8 cellular contexts compared by ENCODE assay signal in the genomic region with DNA sequence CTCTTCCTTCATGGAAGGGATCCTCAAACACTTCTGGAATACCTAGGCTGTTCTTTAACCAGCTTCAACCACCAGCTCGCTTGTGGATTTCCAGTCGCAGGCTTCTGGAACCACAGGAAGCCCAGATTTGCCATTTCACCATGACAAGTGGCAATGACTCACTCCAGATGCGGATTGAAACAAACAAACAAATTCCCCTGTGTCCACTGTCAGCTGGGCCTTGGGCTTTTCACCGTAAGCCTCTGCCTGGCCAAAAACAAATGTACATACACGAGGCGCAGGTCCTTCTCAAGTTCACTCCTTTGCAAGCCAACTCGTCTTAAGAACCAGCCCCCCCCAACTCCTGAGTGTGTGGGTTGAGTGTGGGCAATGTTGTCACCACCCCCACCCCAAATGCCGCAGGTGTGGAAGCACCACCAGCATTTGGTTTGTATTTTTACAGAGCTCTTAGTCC. TPM values are rescaled to one million over a fixed set of nuclear protein-coding genes. Genes with fewer than 3 reads are reported as not detected.
A peak's percentile ranks its signal among the peaks of the same experiment; 100 is the strongest.
DNase-seq lines count a peak whose midpoint lies in the region; ATAC-seq and TF ChIP-seq lines count a peak whose summit lies in the region.
"Had no signal": no experiment of that assay in that cellular context is flagged by ENCODE, and none has a peak within 500 bp of the region (broad histone marks: within the 10 kb centered on the region; RNA-seq: fewer than 3 reads in every experiment).

No MANE protein-coding gene starts in this region.

- no peaks in the 10 kb centered on the region for H3K9me3 ChIP-seq in stomach

- H3K36me3 Mint-ChIP-seq in activated naive CD4-positive, alpha-beta T cell treated with anti-CD3 and anti-CD28 coated beads, Interleukin-2, amount 50 U/mL, for 72 hours = peaks cover 0 to 56% of the 10 kb centered on the region in 2 donors
- peaks cover 3 to 18% (median 9%) of the 10 kb centered on the region in 3 donors for H3K36me3 Mint-ChIP-seq in immature natural killer cell

- H3K4me1 Mint-ChIP-seq in immature natural killer cell = peaks cover 40 to 45% of the 10 kb centered on the region in 2 donors

- H3K27me3 ChIP-seq in stomach = no peaks in the 10 kb centered on the region

- WGBS in stomach, 5 donors = 62 to 84% (median 81%) methylated on average over 8 of the region's 8 CpGs

- H3K9me3 Mint-ChIP-seq in activated naive CD4-positive, alpha-beta T cell treated with anti-CD3 and anti-CD28 coated beads, Interleukin-2, amount 50 U/mL, for 72 hours = no peaks in the 10 kb centered on the region
- no peaks in the 10 kb centered on the region for H3K9me3 Mint-ChIP-seq in immature natural killer cell

- peak overlapping the region; percentile 95 to 99 (median 96) for H3K4me3 Mint-ChIP-seq in immature natural killer cell

- H3K27me3 Mint-ChIP-seq in immature natural killer cell (ENCODE audit: low read depth in 3 of 3) = peaks cover 5 to 35% (median 20%) of the 10 kb centered on the region in 3 donors

- no peak for TF ChIP-seq CTCF in stomach (IDR thresholded peaks at IDR 0.05)

- intact Hi-C loops in stomach (cut with DNase I; ENCODE audit: low total_unique reads) = loop anchor here (5.0 to 10.0 kb wide), 2 partner anchors 1208 to 1226 kb away; no protein-coding TSS in a partner anchor

- ATAC-seq in activated naive CD4-positive, alpha-beta T cell treated with anti-CD3 and anti-CD28 coated beads, Interleukin-2, amount 50 U/mL, for 72 hours = no peak

- peak overlapping the region in 4 of 5 donors; percentile 93 to 100 (median 98) for H3K27ac ChIP-seq in stomach

- TF ChIP-seq POLR2A in stomach (IDR thresholded peaks at IDR 0.05) = no peak

- no peak for TF ChIP-seq EP300 in stomach (IDR thresholded peaks at IDR 0.05)

- H3K36me3 ChIP-seq in stomach = peaks cover 17 to 32% (median 31%) of the 10 kb centered on the region in 4 donors

- H3K4me1 ChIP-seq in stomach = peaks cover 15 to 49% (median 44%) of the 10 kb centered on the region in 4 donors

- peak overlapping the region in 2 of 4 donors; percentile 57 to 63 for H3K4me3 ChIP-seq in stomach

- peak overlapping the region; percentile 77 to 100 for H3K27ac Mint-ChIP-seq in activated naive CD4-positive, alpha-beta T cell treated with anti-CD3 and anti-CD28 coated beads, Interleukin-2, amount 50 U/mL, for 72 hours
- peak overlapping the region in 4 of 6 donors; percentile 5 to 99 (median 90) for H3K27ac Mint-ChIP-seq in immature natural killer cell

- peak; percentile 86 for DNase-seq in LHCN-M2 (ENCODE audit: low read depth)
- DNase-seq in activated naive CD4-positive, alpha-beta T cell treated with anti-CD3 and anti-CD28 coated beads, Interleukin-2, amount 50 U/mL, for 72 hours (ENCODE audit: low spot score in 2 of 2) = peak in 1 of 2 donors; percentile 8
- DNase-seq in immature natural killer cell = peak in 1 of 3 donors; percentile 11
- no peak for DNase-seq in stomach
- DNase-seq in NCI-H1436 treated with DMSO at 0.1 percent for 48 hours (lab: John Stamatoyannopoulos, UW) = no peak
- no peak for DNase-seq in NCI-H510A (lab: John Stamatoyannopoulos, UW)
- DNase-seq in cerebellum (ENCODE audit: low spot score) = no peak

RNA-seq across cellular contexts. Expression of a gene that starts 8.8 kb away (rescaled TPM):
- total RNA-seq in LHCN-M2 (2014; rRNA removed) (20.6 and 34.0 TPM in 2 replicates), stomach (100 to 1,000 TPM in 1 of 5 donors, 10 to 100 TPM in 4; 11.6 to 112 (median 39.7) TPM), cerebellum (6.6 TPM)
- 11.0 TPM for polyA plus RNA-seq in LHCN-M2 (2012)
- 100 to 1,000 TPM; 103 to 114 TPM for total RNA-seq in activated naive CD4-positive, alpha-beta T cell treated with anti-CD3 and anti-CD28 coated beads, Interleukin-2, amount 50 U/mL, for 72 hours
- polyA plus RNA-seq in immature natural killer cell (1 to 10 TPM; 3.2 to 4.7 (median 4.6) TPM), stomach (10 to 100 TPM; 11.1 to 36.1 (median 23.4) TPM)

RNA-seq across cellular contexts. Expression of a gene that starts 34.1 kb away (rescaled TPM):
- total RNA-seq in LHCN-M2 (2014; rRNA removed) (not detected in 2 replicates), stomach (not detected), cerebellum (not detected)
- polyA plus RNA-seq in LHCN-M2 (2012) = not detected
- not detected for total RNA-seq in activated naive CD4-positive, alpha-beta T cell treated with anti-CD3 and anti-CD28 coated beads, Interleukin-2, amount 50 U/mL, for 72 hours
- polyA plus RNA-seq in immature natural killer cell (not detected), stomach (not detected)
- total RNA-seq: activated CD8-positive, alpha-beta memory T cell treated with anti-CD3 and anti-CD28 coated beads for 36 hours had no signal
